In the genomic region with DNA sequence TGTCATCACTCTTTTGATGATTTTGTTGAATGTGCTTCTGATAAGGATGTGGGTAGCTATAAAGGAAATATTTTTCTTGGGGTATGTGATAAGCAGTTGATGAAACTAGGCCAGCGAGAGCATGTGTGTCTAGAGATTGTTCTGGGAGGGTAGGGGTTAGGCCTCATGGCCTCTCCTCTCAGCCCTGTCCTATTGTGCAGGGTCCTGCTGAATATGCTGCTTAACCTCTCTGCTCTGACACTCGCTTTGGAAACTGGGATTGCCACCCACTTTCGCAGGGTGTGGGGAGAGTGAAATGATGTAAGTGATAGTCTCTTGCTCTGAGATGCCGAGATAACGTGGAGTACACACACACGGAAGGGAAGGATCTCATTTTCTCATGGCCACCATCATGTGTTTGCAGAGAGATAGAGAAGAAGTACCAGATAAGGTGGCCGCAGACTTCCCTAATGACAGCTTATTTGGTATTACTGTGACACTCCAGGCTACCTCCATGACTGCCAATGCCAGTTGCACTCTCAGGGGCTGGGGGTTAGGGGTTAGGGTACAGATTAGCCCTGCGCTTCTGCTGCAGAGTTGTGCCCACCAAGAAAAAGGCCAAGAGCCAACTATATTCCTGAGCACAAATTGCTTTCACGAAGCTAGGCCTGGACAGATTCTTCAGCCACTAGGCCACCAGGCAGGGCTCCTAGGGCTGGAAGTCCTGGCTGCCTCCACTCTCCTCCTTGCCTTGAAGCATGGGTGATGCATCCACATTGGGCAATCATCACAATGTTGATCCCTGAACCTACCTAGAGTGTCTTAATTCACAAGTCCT, we compare ENCODE assay signal across 1 cellular context.
TF ChIP-seq lines count a peak whose summit lies in the region.

No MANE protein-coding gene starts in this region.

TF ChIP-seq in K562, 482 proteins besides CTCF, POLR2A, EP300 and RAD21 (continued from another document and continues in another):
- TF ChIP-seq, protein P1, sequence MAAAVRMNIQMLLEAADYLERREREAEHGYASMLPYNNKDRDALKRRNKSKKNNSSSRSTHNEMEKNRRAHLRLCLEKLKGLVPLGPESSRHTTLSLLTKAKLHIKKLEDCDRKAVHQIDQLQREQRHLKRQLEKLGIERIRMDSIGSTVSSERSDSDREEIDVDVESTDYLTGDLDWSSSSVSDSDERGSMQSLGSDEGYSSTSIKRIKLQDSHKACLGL (CRISPR knock-in tag; IDR thresholded peaks at IDR 0.05; ENCODE audit: borderline replicate concordance, poor library complexity, severe bottlenecking) = no peak
- TF ChIP-seq IFI16 (CRISPR knock-in tag; IDR thresholded peaks at IDR 0.05) (no peak), ZNF263 (CRISPR knock-in tag; IDR thresholded peaks at IDR 0.05; ENCODE audit: borderline replicate concordance) (no peak), ZNF696 (CRISPR knock-in tag; conservative IDR thresholded peaks at IDR 0.05) (no peak), ZNF212 (CRISPR knock-in tag; IDR thresholded peaks at IDR 0.05) (no peak), SRSF3 (IDR thresholded peaks at IDR 0.05; ENCODE audit: insufficient read depth, low read length) (no peak), ZNF282 (CRISPR knock-in tag; IDR thresholded peaks at IDR 0.05) (no peak), ZNF436 (CRISPR knock-in tag; IDR thresholded peaks at IDR 0.05) (no peak), CBX8 (IDR thresholded peaks at IDR 0.05; ENCODE audit: borderline replicate concordance, extremely low read depth, low read depth, low read length, poor library complexity, severe bottlenecking) (no peak), SMAD2 (IDR thresholded peaks at IDR 0.05; ENCODE audit: low read depth, low read length) (no peak), CREBBP (IDR thresholded peaks at IDR 0.05; ENCODE audit: low read depth, low read length) (no peak), ZNF586 (CRISPR knock-in tag; conservative IDR thresholded peaks at IDR 0.05) (no peak), POLR2AphosphoS5 (IDR thresholded peaks at IDR 0.05; ENCODE audit: control insufficient read depth, insufficient read depth, low read depth, low read length) (peak; percentile 90), HNRNPH1 (optimal IDR thresholded peaks at IDR 0.05; ENCODE audit: low read depth, low read length) (no peak), ZNF143 (CRISPR knock-in tag; IDR thresholded peaks at IDR 0.05) (no peak), ZNF764 (CRISPR knock-in tag; IDR thresholded peaks at IDR 0.05; ENCODE audit: low read depth) (no peak), NONO (IDR thresholded peaks at IDR 0.05; ENCODE audit: low read depth in 2 of 2, low read length in 1 of 2) (peak in 1 of 2 experiments; percentile 73; a peak in 2 of 4 replicates), CBFA2T2 (conservative IDR thresholded peaks at IDR 0.05) (peak; percentile 91), SRSF1 (IDR thresholded peaks at IDR 0.05; ENCODE audit: low read depth, low read length) (no peak), LEF1 (IDR thresholded peaks at IDR 0.05) (peak; percentile 93), ELF1 (tag; IDR thresholded peaks at IDR 0.05) (peak; percentile 88), MAFF (IDR thresholded peaks at IDR 0.05; ENCODE audit: low read length) (0 out of 2 replicates have a peak, but pooled peaks have one; percentile 7), U2AF2 (optimal IDR thresholded peaks at IDR 0.05; ENCODE audit: low read depth, low read length) (no peak), ZNF668 (CRISPR knock-in tag; IDR thresholded peaks at IDR 0.05) (no peak), CHD1 (IDR thresholded peaks at IDR 0.05; ENCODE audit: low read length) (no peak), PHF20 (IDR thresholded peaks at IDR 0.05; ENCODE audit: partially characterized antibody) (no peak), ZFP36 (IDR thresholded peaks at IDR 0.05; ENCODE audit: low read depth, low read length, partially characterized antibody) (peak; percentile 48), EZH2 (IDR thresholded peaks at IDR 0.05; ENCODE audit: borderline replicate concordance, low read depth, low read length) (no peak), KDM2B (CRISPR knock-in tag; IDR thresholded peaks at IDR 0.05) (no peak), KLF10 (CRISPR knock-in tag; IDR thresholded peaks at IDR 0.05) (no peak), PRPF4 (IDR thresholded peaks at IDR 0.05; ENCODE audit: insufficient read depth, low read depth, low read length, poor library complexity, severe bottlenecking) (no peak), NCOA2 (IDR thresholded peaks at IDR 0.05; ENCODE audit: partially characterized antibody in 2 of 2) (peak in 1 of 2 experiments; percentile 80), SMARCC2 (IDR thresholded peaks at IDR 0.05; ENCODE audit: low read depth) (peak; percentile 97), NR2F6 (CRISPR knock-in tag; IDR thresholded peaks at IDR 0.05) (no peak), ZNF174 (CRISPR knock-in tag; IDR thresholded peaks at IDR 0.05) (no peak), KDM4B (IDR thresholded peaks at IDR 0.05; ENCODE audit: borderline replicate concordance in 2 of 2, low read depth in 1 of 2) (0 out of 4 replicates have a peak, but pooled peaks of 1 of the 2 experiments have one; percentile 62), ZNF24 (IDR thresholded peaks at IDR 0.05) (no peak), TFAM (CRISPR knock-in tag; conservative IDR thresholded peaks at IDR 0.05) (no peak), EWSR1 (IDR thresholded peaks at IDR 0.05; ENCODE audit: borderline replicate concordance, low read depth, partially characterized antibody) (no peak), ILK (tag; IDR thresholded peaks at IDR 0.05; ENCODE audit: borderline replicate concordance, low read depth) (no peak)
- TF ChIP-seq, protein P2, sequence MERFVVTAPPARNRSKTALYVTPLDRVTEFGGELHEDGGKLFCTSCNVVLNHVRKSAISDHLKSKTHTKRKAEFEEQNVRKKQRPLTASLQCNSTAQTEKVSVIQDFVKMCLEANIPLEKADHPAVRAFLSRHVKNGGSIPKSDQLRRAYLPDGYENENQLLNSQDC (CRISPR knock-in tag; IDR thresholded peaks at IDR 0.05) = no peak
- TF ChIP-seq, protein P3, sequence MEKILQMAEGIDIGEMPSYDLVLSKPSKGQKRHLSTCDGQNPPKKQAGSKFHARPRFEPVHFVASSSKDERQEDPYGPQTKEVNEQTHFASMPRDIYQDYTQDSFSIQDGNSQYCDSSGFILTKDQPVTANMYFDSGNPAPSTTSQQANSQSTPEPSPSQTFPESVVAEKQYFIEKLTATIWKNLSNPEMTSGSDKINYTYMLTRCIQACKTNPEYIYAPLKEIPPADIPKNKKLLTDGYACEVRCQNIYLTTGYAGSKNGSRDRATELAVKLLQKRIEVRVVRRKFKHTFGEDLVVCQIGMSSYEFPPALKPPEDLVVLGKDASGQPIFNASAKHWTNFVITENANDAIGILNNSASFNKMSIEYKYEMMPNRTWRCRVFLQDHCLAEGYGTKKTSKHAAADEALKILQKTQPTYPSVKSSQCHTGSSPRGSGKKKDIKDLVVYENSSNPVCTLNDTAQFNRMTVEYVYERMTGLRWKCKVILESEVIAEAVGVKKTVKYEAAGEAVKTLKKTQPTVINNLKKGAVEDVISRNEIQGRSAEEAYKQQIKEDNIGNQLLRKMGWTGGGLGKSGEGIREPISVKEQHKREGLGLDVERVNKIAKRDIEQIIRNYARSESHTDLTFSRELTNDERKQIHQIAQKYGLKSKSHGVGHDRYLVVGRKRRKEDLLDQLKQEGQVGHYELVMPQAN (IDR thresholded peaks at IDR 0.05; ENCODE audit: borderline replicate concordance) = no peak
- TF ChIP-seq, protein P4, sequence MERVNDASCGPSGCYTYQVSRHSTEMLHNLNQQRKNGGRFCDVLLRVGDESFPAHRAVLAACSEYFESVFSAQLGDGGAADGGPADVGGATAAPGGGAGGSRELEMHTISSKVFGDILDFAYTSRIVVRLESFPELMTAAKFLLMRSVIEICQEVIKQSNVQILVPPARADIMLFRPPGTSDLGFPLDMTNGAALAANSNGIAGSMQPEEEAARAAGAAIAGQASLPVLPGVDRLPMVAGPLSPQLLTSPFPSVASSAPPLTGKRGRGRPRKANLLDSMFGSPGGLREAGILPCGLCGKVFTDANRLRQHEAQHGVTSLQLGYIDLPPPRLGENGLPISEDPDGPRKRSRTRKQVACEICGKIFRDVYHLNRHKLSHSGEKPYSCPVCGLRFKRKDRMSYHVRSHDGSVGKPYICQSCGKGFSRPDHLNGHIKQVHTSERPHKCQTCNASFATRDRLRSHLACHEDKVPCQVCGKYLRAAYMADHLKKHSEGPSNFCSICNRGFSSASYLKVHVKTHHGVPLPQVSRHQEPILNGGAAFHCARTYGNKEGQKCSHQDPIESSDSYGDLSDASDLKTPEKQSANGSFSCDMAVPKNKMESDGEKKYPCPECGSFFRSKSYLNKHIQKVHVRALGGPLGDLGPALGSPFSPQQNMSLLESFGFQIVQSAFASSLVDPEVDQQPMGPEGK (CRISPR knock-in tag; IDR thresholded peaks at IDR 0.05; ENCODE audit: borderline replicate concordance) = no peak
- TF ChIP-seq, protein P5, sequence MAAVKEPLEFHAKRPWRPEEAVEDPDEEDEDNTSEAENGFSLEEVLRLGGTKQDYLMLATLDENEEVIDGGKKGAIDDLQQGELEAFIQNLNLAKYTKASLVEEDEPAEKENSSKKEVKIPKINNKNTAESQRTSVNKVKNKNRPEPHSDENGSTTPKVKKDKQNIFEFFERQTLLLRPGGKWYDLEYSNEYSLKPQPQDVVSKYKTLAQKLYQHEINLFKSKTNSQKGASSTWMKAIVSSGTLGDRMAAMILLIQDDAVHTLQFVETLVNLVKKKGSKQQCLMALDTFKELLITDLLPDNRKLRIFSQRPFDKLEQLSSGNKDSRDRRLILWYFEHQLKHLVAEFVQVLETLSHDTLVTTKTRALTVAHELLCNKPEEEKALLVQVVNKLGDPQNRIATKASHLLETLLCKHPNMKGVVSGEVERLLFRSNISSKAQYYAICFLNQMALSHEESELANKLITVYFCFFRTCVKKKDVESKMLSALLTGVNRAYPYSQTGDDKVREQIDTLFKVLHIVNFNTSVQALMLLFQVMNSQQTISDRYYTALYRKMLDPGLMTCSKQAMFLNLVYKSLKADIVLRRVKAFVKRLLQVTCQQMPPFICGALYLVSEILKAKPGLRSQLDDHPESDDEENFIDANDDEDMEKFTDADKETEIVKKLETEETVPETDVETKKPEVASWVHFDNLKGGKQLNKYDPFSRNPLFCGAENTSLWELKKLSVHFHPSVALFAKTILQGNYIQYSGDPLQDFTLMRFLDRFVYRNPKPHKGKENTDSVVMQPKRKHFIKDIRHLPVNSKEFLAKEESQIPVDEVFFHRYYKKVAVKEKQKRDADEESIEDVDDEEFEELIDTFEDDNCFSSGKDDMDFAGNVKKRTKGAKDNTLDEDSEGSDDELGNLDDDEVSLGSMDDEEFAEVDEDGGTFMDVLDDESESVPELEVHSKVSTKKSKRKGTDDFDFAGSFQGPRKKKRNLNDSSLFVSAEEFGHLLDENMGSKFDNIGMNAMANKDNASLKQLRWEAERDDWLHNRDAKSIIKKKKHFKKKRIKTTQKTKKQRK (IDR thresholded peaks at IDR 0.05; ENCODE audit: borderline replicate concordance, low read depth, low read length) = no peak
- TF ChIP-seq, protein P6, sequence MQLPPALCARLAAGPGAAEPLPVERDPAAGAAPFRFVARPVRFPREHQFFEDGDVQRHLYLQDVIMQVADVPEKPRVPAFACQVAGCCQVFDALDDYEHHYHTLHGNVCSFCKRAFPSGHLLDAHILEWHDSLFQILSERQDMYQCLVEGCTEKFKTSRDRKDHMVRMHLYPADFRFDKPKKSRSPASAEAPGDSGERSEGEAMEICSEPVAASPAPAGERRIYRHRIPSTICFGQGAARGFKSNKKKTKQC (CRISPR knock-in tag; IDR thresholded peaks at IDR 0.05) = no peak
- TF ChIP-seq, protein P7, sequence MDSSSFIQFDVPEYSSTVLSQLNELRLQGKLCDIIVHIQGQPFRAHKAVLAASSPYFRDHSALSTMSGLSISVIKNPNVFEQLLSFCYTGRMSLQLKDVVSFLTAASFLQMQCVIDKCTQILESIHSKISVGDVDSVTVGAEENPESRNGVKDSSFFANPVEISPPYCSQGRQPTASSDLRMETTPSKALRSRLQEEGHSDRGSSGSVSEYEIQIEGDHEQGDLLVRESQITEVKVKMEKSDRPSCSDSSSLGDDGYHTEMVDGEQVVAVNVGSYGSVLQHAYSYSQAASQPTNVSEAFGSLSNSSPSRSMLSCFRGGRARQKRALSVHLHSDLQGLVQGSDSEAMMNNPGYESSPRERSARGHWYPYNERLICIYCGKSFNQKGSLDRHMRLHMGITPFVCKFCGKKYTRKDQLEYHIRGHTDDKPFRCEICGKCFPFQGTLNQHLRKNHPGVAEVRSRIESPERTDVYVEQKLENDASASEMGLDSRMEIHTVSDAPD (CRISPR knock-in tag; IDR thresholded peaks at IDR 0.05) = no peak
- TF ChIP-seq, protein P8, sequence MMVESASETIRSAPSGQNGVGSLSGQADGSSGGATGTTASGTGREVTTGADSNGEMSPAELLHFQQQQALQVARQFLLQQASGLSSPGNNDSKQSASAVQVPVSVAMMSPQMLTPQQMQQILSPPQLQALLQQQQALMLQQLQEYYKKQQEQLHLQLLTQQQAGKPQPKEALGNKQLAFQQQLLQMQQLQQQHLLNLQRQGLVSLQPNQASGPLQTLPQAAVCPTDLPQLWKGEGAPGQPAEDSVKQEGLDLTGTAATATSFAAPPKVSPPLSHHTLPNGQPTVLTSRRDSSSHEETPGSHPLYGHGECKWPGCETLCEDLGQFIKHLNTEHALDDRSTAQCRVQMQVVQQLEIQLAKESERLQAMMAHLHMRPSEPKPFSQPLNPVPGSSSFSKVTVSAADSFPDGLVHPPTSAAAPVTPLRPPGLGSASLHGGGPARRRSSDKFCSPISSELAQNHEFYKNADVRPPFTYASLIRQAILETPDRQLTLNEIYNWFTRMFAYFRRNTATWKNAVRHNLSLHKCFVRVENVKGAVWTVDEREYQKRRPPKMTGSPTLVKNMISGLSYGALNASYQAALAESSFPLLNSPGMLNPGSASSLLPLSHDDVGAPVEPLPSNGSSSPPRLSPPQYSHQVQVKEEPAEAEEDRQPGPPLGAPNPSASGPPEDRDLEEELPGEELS (CRISPR knock-in tag; IDR thresholded peaks at IDR 0.05; ENCODE audit: borderline replicate concordance) = 0 out of 2 replicates have a peak, but pooled peaks have one; percentile 44
- TF ChIP-seq, protein P9, sequence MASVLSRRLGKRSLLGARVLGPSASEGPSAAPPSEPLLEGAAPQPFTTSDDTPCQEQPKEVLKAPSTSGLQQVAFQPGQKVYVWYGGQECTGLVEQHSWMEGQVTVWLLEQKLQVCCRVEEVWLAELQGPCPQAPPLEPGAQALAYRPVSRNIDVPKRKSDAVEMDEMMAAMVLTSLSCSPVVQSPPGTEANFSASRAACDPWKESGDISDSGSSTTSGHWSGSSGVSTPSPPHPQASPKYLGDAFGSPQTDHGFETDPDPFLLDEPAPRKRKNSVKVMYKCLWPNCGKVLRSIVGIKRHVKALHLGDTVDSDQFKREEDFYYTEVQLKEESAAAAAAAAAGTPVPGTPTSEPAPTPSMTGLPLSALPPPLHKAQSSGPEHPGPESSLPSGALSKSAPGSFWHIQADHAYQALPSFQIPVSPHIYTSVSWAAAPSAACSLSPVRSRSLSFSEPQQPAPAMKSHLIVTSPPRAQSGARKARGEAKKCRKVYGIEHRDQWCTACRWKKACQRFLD (CRISPR knock-in tag; IDR thresholded peaks at IDR 0.05) = peak; percentile 92
- TF ChIP-seq, protein P10, sequence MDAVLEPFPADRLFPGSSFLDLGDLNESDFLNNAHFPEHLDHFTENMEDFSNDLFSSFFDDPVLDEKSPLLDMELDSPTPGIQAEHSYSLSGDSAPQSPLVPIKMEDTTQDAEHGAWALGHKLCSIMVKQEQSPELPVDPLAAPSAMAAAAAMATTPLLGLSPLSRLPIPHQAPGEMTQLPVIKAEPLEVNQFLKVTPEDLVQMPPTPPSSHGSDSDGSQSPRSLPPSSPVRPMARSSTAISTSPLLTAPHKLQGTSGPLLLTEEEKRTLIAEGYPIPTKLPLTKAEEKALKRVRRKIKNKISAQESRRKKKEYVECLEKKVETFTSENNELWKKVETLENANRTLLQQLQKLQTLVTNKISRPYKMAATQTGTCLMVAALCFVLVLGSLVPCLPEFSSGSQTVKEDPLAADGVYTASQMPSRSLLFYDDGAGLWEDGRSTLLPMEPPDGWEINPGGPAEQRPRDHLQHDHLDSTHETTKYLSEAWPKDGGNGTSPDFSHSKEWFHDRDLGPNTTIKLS (IDR thresholded peaks at IDR 0.05; ENCODE audit: borderline replicate concordance, low read depth) = peak; percentile 78
